ENCODE assay signal across 2 cellular contexts in the genomic region with DNA sequence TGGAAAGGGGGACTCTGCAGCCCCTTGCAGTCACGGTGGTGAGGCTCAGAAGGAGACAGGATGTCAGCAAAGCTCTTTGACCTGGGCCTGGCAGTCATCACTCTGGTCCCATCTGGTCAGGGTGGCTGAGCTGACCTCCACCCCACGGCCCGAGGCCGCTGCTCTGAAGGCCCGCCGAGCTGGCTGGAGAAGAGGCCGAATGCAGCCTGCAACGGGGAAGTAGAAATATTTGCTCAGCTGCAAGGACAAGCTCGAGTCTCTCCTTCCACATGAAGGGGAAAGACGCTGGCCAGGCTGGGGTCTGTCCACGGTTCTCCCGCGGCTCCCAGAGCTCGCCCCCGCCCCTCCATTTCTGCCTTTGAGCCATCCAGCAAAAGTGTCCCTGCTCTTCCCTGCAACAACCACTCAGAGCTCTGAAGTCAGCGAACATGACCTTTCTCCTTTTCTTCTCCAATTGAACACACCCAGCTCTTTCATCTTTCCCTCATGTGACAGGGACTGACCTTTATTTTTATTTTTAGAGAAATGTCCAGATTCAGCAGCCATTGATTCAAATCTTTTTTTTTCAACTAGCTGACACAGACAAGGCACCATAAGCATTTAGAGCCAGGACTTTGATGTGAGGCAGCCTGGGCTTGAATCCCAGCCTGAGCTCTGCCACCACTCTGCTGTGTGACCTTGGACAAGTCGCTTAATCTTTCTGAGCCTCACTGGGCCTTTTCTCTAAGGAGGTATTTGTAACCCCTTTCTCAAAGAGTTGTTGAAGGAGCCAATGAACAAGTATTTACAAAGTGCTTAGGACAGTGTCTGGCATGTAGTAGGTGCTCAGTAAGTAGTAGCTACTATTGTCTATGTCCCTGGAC.
TF ChIP-seq lines count a peak whose summit lies in the region.

No MANE protein-coding gene starts in this region.

TF ChIP-seq in K562, 482 proteins besides CTCF, POLR2A, EP300 and RAD21 (continued from another document):
- 0 out of 2 replicates have a peak, but pooled peaks have one; percentile 19 for TF ChIP-seq ADNP (tag; IDR thresholded peaks at IDR 0.05)
- no peak for TF ChIP-seq NR2C2 (CRISPR knock-in tag; IDR thresholded peaks at IDR 0.05)
- peak; percentile 23; the same call in 1 of the 2 replicates for TF ChIP-seq NR2C2 (tag; IDR thresholded peaks at IDR 0.05)
- TF ChIP-seq ZFP36 (IDR thresholded peaks at IDR 0.05; ENCODE audit: low read depth, low read length, partially characterized antibody): peak; percentile 36
- no peak for TF ChIP-seq KAT2B (IDR thresholded peaks at IDR 0.05; ENCODE audit: low read depth, low read length)
- TF ChIP-seq TEAD4 (IDR thresholded peaks at IDR 0.05; ENCODE audit: low read length): no peak
- no peak for TF ChIP-seq TEAD4 (CRISPR knock-in tag; IDR thresholded peaks at IDR 0.05; ENCODE audit: borderline replicate concordance)
- peak; percentile 82 for TF ChIP-seq RBM25 (IDR thresholded peaks at IDR 0.05; ENCODE audit: low read depth, low read length, severe bottlenecking)
- TF ChIP-seq SIRT6 (IDR thresholded peaks at IDR 0.05; ENCODE audit: low read depth, low read length): no peak
- TF ChIP-seq PCBP1 (IDR thresholded peaks at IDR 0.05; ENCODE audit: low read depth, low read length, poor library complexity, severe bottlenecking): no peak
- no peak for TF ChIP-seq CHAMP1 (IDR thresholded peaks at IDR 0.05)

TF ChIP-seq in liver, 16 proteins besides CTCF, POLR2A, EP300 and RAD21 (continued from another document):
- peak; percentile 67 for TF ChIP-seq NR2F2 (IDR thresholded peaks at IDR 0.05)
